Comparison of ENCODE assay signal across 20 cellular contexts in the genomic region with DNA sequence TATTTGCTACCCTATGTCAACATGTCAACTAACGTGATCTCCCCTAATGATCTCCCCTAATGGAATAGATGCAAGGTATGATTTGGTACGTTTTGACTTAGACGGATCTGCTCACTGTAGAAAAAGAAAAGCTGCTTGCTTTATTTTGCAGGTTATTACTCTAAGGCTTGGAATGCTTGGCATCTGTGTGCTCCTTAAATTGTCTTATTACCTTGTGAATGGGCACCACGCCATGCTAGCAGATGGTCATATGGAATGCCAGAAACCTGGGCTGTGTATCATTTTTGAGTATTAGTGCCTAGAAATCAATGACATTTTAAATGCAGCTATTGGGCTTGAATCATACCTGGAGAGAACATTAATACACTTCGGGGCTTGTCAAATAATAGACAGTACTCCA. TPM values are rescaled to one million over a fixed set of nuclear protein-coding genes. Genes with fewer than 3 reads are reported as not detected.
"Had no signal": no experiment of that assay in that cellular context is flagged by ENCODE, and none has a peak within 500 bp of the region (broad histone marks: within the 10 kb centered on the region; RNA-seq: fewer than 3 reads in every experiment).

No MANE protein-coding gene starts in this region.

- H3K4me3 Mint-ChIP-seq: activated B cell treated with CpG ODN at 0.5 μM for 24 hours; activated CD4-positive, alpha-beta T cell treated with anti-CD3 and anti-CD28 coated beads, Interleukin-2, amount 10 ng/mL, durations not matched to agents 24 days and 14 days; activated naive CD8-positive, alpha-beta T cell treated with anti-CD3 and anti-CD28 coated beads for 36 hours; memory B cell; naive thymus-derived CD4-positive, alpha-beta T cell had no signal

- H3K36me3 ChIP-seq: brain microvascular endothelial cell, left lung, right atrium auricular region, tibial artery, vagina had no signal

- H3K4me1 Mint-ChIP-seq: activated B cell treated with CpG ODN at 0.5 μM for 24 hours; activated CD4-positive, alpha-beta T cell treated with anti-CD3 and anti-CD28 coated beads, Interleukin-2, amount 10 ng/mL, durations not matched to agents 24 days and 14 days; activated naive CD8-positive, alpha-beta T cell treated with anti-CD3 and anti-CD28 coated beads for 36 hours; memory B cell; naive thymus-derived CD4-positive, alpha-beta T cell had no signal

- H3K9ac ChIP-seq: parathyroid adenoma had no signal

- H3K27ac Mint-ChIP-seq: activated B cell treated with CpG ODN at 0.5 μM for 24 hours; activated CD4-positive, alpha-beta T cell treated with anti-CD3 and anti-CD28 coated beads, Interleukin-2, amount 10 ng/mL, durations not matched to agents 24 days and 14 days; activated naive CD8-positive, alpha-beta T cell treated with anti-CD3 and anti-CD28 coated beads for 36 hours; memory B cell; naive thymus-derived CD4-positive, alpha-beta T cell had no signal

- H3K4me3 ChIP-seq: left lung, mucosa of descending colon, right atrium auricular region, skin epidermis, tibial artery, vagina had no signal

- H3K9me3 Mint-ChIP-seq: activated B cell treated with CpG ODN at 0.5 μM for 24 hours; activated CD4-positive, alpha-beta T cell treated with anti-CD3 and anti-CD28 coated beads, Interleukin-2, amount 10 ng/mL, durations not matched to agents 24 days and 14 days had no signal

- H3K4me1 ChIP-seq: left lung, parathyroid adenoma, right atrium auricular region, vagina had no signal

- H2AFZ ChIP-seq: parathyroid adenoma had no signal

- ATAC-seq: left lung; mucosa of descending colon; naive thymus-derived CD4-positive, alpha-beta T cell had no signal

- H3K27me3 Mint-ChIP-seq: activated B cell treated with CpG ODN at 0.5 μM for 24 hours; activated CD4-positive, alpha-beta T cell treated with anti-CD3 and anti-CD28 coated beads, Interleukin-2, amount 10 ng/mL, durations not matched to agents 24 days and 14 days; activated naive CD8-positive, alpha-beta T cell treated with anti-CD3 and anti-CD28 coated beads for 36 hours; memory B cell; naive thymus-derived CD4-positive, alpha-beta T cell had no signal

- H3K79me2 ChIP-seq: parathyroid adenoma had no signal

- H3K36me3 Mint-ChIP-seq: activated naive CD8-positive, alpha-beta T cell treated with anti-CD3 and anti-CD28 coated beads for 36 hours; memory B cell; naive thymus-derived CD4-positive, alpha-beta T cell had no signal

- H3K9me3 ChIP-seq: left lung, mucosa of descending colon, right atrium auricular region, tibial artery, vagina had no signal

- H3K27ac ChIP-seq: brain microvascular endothelial cell, left lung, parathyroid adenoma, right atrium auricular region, skin epidermis, tibial artery, vagina had no signal

- H3K27me3 ChIP-seq: brain microvascular endothelial cell, left lung, right atrium auricular region, tibial artery, vagina had no signal

- DNase-seq: activated B cell treated with CpG ODN at 0.5 μM for 24 hours; activated CD4-positive, alpha-beta T cell treated with anti-CD3 and anti-CD28 coated beads, Interleukin-2, amount 10 ng/mL, durations not matched to agents 24 days and 14 days; activated CD8-positive, alpha-beta memory T cell treated with anti-CD3 and anti-CD28 coated beads for 24 hours; activated naive CD8-positive, alpha-beta T cell treated with anti-CD3 and anti-CD28 coated beads for 36 hours; amygdala; brain microvascular endothelial cell; dermis blood vessel endothelial cell; left lung; mucosa of descending colon; naive thymus-derived CD4-positive, alpha-beta T cell; stimulated activated CD4-positive, alpha-beta T cell treated with anti-CD3 and anti-CD28 coated beads, Interleukin-4, amount 100 ng/mL, for 24 hours; stimulated activated naive CD4-positive, alpha-beta T cell; tibial artery had no signal

- FAIRE-seq: islet of Langerhans had no signal

RNA-seq across cellular contexts. Expression of a gene that starts 16.4 kb away (rescaled TPM):
- total RNA-seq: activated B cell treated with CpG ODN at 0.5 μM for 24 hours; activated CD4-positive, alpha-beta T cell treated with anti-CD3 and anti-CD28 coated beads, Interleukin-2, amount 10 ng/mL, durations not matched to agents 24 days and 14 days; activated naive CD8-positive, alpha-beta T cell treated with anti-CD3 and anti-CD28 coated beads for 36 hours; T-helper 2 cell treated with Interferon-gamma antibody and Interleukin-4, amounts not matched to agents 100 ng/mL and 5 ng/mL, for 36 hours had no signal
- polyA plus RNA-seq: naive thymus-derived CD4-positive, alpha-beta T cell had no signal
